Comparison of ENCODE assay signal across 29 cellular contexts in the genomic region with DNA sequence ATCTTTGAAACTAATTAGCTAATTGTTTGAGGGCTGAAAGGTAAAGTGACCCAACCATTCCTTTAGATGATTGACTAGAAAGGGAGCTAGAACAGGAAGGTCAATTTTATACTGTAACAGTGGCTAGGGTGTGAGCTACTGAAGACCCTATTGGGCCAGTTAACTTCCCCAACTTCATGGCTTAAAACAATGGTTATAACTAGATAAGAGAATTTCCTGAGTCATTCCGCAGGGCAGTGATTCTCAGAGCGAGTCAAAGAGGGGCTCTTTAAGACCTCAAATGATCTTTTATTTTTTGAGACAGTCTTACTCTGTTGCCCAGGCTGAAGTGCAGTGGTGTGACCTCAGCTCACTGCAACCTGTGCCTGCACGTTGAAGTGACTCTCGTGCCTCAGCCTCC.
"Had no signal": no experiment of that assay in that cellular context is flagged by ENCODE, and none has a peak within 500 bp of the region (broad histone marks: within the 10 kb centered on the region; RNA-seq: fewer than 3 reads in every experiment).

No MANE protein-coding gene starts in this region.

- H3K4me3 ChIP-seq: ascending aorta, breast epithelium, cardiac muscle cell, colonic mucosa had no signal

- H3K4me1 ChIP-seq: ascending aorta, breast epithelium, colonic mucosa had no signal

- ATAC-seq: activated naive CD4-positive, alpha-beta T cell treated with anti-CD3 and anti-CD28 coated beads, Interleukin-2, amount 50 U/mL, for 72 hours; activated T-cell treated with anti-CD3 and anti-CD28 coated beads, Interleukin-2, amount 50 U/mL, for 72 hours; esophagus mucosa; WTC11 had no signal

- H3K27me3 ChIP-seq: ascending aorta, breast epithelium, cardiac muscle cell, colonic mucosa had no signal

- H3K9me3 ChIP-seq: ascending aorta, breast epithelium, colonic mucosa had no signal

- FAIRE-seq: frontal cortex, TTC549 had no signal

- DNase-seq: activated CD4-positive, alpha-beta memory T cell treated with anti-CD3 and anti-CD28 coated beads, Interleukin-2, amount 10 ng/mL, durations not matched to agents 7 days and 5 days; activated CD4-positive, alpha-beta T cell treated with anti-CD3 and anti-CD28 coated beads for 1 hour; activated CD4-positive, alpha-beta T cell treated with anti-CD3 and anti-CD28 coated beads for 4 hours; activated CD4-positive, alpha-beta T cell treated with anti-CD3 and anti-CD28 coated beads, Interleukin-2, amount 10 ng/mL, durations not matched to agents 7 days and 5 days; activated CD4-positive, alpha-beta T cell treated with anti-CD3 and anti-CD28 coated beads, Interleukin-2, amount 50 U/mL, for 4 hours; activated CD8-positive, alpha-beta memory T cell treated with anti-CD3 and anti-CD28 coated beads, Interleukin-2, amount 50 U/mL, for 48 hours; activated gamma-delta T cell; activated naive CD4-positive, alpha-beta T cell; activated naive CD4-positive, alpha-beta T cell treated with anti-CD3 and anti-CD28 coated beads, Interleukin-2, amount 10 ng/mL, durations not matched to agents 7 days and 5 days; activated naive CD8-positive, alpha-beta T cell treated with anti-CD3 and anti-CD28 coated beads, Interleukin-2, amount 10 ng/mL, durations not matched to agents 7 days and 5 days; activated T-cell treated with anti-CD3 and anti-CD28 coated beads for 4 hours; activated T-cell treated with anti-CD3 and anti-CD28 coated beads, Interleukin-2, amount 50 U/mL, for 24 hours; activated T-cell treated with anti-CD3 and anti-CD28 coated beads, Interleukin-2, amount 50 U/mL, for 72 hours; central memory CD4-positive, alpha-beta T cell; cerebellar nuclear complex; colonic mucosa; effector CD8-positive, alpha-beta T cell; foreskin fibroblast; head of caudate nucleus; T-helper 2 cell had no signal

- H3K27ac ChIP-seq: ascending aorta, breast epithelium, cardiac muscle cell, colonic mucosa, VCaP had no signal
